Comparison of ENCODE assay signal across 8 cellular contexts in genomic region chr15:82261566-82262421, GRCh38. TPM values are rescaled to one million over a fixed set of nuclear protein-coding genes. Genes with fewer than 3 reads are reported as not detected.
A peak's percentile ranks its signal among the peaks of the same experiment; 100 is the strongest.
DNase-seq lines count a peak whose midpoint lies in the region; ATAC-seq lines count a peak whose summit lies in the region.
"Not testable (repeated sequence)": the region's sequence is repeated elsewhere in the genome, so short reads cannot be mapped to it uniquely, and the experiment has no call there.

No MANE protein-coding gene starts in this region.

- H3K4me3 ChIP-seq in NT2/D1 (ENCODE audit: insufficient read length, low read depth) (peak overlapping the region; percentile 89), esophagus (ENCODE audit: low read depth in 1 of 2, low read length in 2 of 2) (peak overlapping the region; percentile 84 to 96), mesodermal cell (ENCODE audit: extremely low read depth, insufficient read depth, low read length, poor library complexity, severe bottlenecking) (peak overlapping the region; percentile 70)

- not testable (repeated sequence) for H3K9me3 ChIP-seq in NT2/D1 (ENCODE audit: insufficient read depth, low read length); esophagus (ENCODE audit: control insufficient read depth in 2 of 2, insufficient read depth in 1 of 2, low read depth in 1 of 2, low read length in 1 of 2); mesodermal cell (ENCODE audit: control insufficient read depth, low read length)

- peak; percentile 4 for DNase-seq in COLO829 (ENCODE audit: low spot score)
- DNase-seq in NT2/D1 (ENCODE audit: low read depth, low spot score), result peak; percentile 5
- peak; percentile 73 to 77 for DNase-seq in activated T-cell treated with anti-CD3 and anti-CD28 coated beads, Interleukin-2, amount 50 U/mL, for 48 hours
- peak; percentile 12 to 37 for DNase-seq in stimulated activated CD8-positive, alpha-beta memory T cell treated with anti-CD3 and anti-CD28 coated beads, Interleukin-15, amount 100 ng/mL, for 48 hours (ENCODE audit: low read depth in 2 of 2)

- not testable (repeated sequence) for H3K27me3 ChIP-seq in NT2/D1 (ENCODE audit: insufficient read depth, insufficient read length); esophagus (ENCODE audit: control insufficient read depth in 1 of 2, insufficient read depth in 2 of 2, low read length in 2 of 2)

- peaks cover 24% of the 10 kb centered on the region for H3K36me3 ChIP-seq in NT2/D1 (ENCODE audit: insufficient read depth, insufficient read length, low read length)
- H3K36me3 ChIP-seq in esophagus (ENCODE audit: control insufficient read depth in 2 of 2, insufficient read depth in 2 of 2, low read length in 1 of 2); mesodermal cell (ENCODE audit: control insufficient read depth, insufficient read depth, low read length): not testable (repeated sequence)

- 2 to 3% methylated on average over 18 to 19 of the region's 19 CpGs for WGBS in esophagus, 2 donors
- WGBS in mesodermal cell (ENCODE audit: insufficient coverage in 2 of 2), 2 experiments, result 0% methylated on average over 8 to 14 of the region's 19 CpGs

- peak overlapping the region; percentile 85 to 89 for H3K27ac ChIP-seq in esophagus (ENCODE audit: low read depth in 2 of 2, low read length in 1 of 2)
- peak overlapping the region; percentile 54 for H3K27ac ChIP-seq in mesodermal cell (ENCODE audit: low read depth, low read length, severe bottlenecking)

- peak overlapping the region; percentile 88 for H3K9ac ChIP-seq in NT2/D1 (ENCODE audit: insufficient read length, low read depth)

- not testable (repeated sequence) for H3K4me1 ChIP-seq in NT2/D1 (ENCODE audit: insufficient read depth, insufficient read length); esophagus (ENCODE audit: control insufficient read depth in 2 of 2, insufficient read depth in 2 of 2, low read length in 1 of 2); mesodermal cell (ENCODE audit: control insufficient read depth, insufficient read depth, low read length, poor library complexity, severe bottlenecking)

- ATAC-seq in GM21390 (IDR thresholded peaks at IDR 0.05; ENCODE audit: unreplicated experiment) (peak; percentile 23), HG03354 (IDR thresholded peaks at IDR 0.05; ENCODE audit: poor library complexity, severe bottlenecking, unreplicated experiment) (peak; percentile 32)

RNA-seq across cellular contexts. Expression of gene EFL1, which starts 0.7 kb away (rescaled TPM):
- 1 to 10 TPM; 2.6 to 7.5 TPM for polyA plus RNA-seq in esophagus
- 14.0 TPM for polyA plus RNA-seq in mesodermal cell (2013, experiment 1 of 2)
- 15.7 TPM for polyA plus RNA-seq in mesodermal cell (2013, experiment 2 of 2)

RNA-seq across cellular contexts. Expression of gene SAXO2, which starts 0.8 kb away (rescaled TPM):
- polyA plus RNA-seq in esophagus, result 1 to 10 TPM in 1 of 2 donors, under 1 TPM in 1; 0.47 to 2.3 TPM
- 2.2 TPM for polyA plus RNA-seq in mesodermal cell (2013, experiment 1 of 2)
- 2.3 TPM for polyA plus RNA-seq in mesodermal cell (2013, experiment 2 of 2)

Comparison
In these comparisons a context has a peak if more than half of its experiments do, and no peak if none do; other contexts are left out.
1. Peak in every context shown above with its lines: DNase-seq, ATAC-seq, H3K4me3 ChIP-seq and H3K27ac ChIP-seq.
2. DNase-seq: peak in every context shown above with its lines; median percentile 75 in activated T-cell treated with anti-CD3 and anti-CD28 coated beads, Interleukin-2, amount 50 U/mL, for 48 hours; 24 in stimulated activated CD8-positive, alpha-beta memory T cell treated with anti-CD3 and anti-CD28 coated beads, Interleukin-15, amount 100 ng/mL, for 48 hours; 5 in NT2/D1; 4 in COLO829.